ENCODE assay signal across 1 cellular context in the genomic region with DNA sequence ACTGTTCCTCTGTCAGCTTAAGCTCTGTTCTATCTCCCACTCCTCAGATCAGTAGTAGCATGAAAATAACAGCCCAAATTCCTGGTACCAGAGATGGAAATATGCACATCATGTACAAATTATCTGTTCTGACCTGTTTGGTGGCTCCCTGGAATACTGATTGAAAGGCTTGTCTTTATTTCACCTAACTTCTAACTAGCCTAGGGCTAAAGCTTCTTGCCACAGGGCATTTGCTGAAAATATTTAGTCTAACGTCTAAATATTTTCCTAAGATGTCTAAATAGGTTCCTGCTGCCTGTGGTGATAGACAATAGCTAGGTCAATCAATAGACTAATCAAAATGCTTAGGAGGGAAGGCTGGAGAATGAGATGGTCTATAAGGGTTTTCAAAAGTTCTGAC.
TF ChIP-seq lines count a peak whose summit lies in the region.

No MANE protein-coding gene starts in this region.

TF ChIP-seq in GM23338, 12 proteins besides CTCF, POLR2A, EP300 and RAD21:
- TF ChIP-seq, protein P1, sequence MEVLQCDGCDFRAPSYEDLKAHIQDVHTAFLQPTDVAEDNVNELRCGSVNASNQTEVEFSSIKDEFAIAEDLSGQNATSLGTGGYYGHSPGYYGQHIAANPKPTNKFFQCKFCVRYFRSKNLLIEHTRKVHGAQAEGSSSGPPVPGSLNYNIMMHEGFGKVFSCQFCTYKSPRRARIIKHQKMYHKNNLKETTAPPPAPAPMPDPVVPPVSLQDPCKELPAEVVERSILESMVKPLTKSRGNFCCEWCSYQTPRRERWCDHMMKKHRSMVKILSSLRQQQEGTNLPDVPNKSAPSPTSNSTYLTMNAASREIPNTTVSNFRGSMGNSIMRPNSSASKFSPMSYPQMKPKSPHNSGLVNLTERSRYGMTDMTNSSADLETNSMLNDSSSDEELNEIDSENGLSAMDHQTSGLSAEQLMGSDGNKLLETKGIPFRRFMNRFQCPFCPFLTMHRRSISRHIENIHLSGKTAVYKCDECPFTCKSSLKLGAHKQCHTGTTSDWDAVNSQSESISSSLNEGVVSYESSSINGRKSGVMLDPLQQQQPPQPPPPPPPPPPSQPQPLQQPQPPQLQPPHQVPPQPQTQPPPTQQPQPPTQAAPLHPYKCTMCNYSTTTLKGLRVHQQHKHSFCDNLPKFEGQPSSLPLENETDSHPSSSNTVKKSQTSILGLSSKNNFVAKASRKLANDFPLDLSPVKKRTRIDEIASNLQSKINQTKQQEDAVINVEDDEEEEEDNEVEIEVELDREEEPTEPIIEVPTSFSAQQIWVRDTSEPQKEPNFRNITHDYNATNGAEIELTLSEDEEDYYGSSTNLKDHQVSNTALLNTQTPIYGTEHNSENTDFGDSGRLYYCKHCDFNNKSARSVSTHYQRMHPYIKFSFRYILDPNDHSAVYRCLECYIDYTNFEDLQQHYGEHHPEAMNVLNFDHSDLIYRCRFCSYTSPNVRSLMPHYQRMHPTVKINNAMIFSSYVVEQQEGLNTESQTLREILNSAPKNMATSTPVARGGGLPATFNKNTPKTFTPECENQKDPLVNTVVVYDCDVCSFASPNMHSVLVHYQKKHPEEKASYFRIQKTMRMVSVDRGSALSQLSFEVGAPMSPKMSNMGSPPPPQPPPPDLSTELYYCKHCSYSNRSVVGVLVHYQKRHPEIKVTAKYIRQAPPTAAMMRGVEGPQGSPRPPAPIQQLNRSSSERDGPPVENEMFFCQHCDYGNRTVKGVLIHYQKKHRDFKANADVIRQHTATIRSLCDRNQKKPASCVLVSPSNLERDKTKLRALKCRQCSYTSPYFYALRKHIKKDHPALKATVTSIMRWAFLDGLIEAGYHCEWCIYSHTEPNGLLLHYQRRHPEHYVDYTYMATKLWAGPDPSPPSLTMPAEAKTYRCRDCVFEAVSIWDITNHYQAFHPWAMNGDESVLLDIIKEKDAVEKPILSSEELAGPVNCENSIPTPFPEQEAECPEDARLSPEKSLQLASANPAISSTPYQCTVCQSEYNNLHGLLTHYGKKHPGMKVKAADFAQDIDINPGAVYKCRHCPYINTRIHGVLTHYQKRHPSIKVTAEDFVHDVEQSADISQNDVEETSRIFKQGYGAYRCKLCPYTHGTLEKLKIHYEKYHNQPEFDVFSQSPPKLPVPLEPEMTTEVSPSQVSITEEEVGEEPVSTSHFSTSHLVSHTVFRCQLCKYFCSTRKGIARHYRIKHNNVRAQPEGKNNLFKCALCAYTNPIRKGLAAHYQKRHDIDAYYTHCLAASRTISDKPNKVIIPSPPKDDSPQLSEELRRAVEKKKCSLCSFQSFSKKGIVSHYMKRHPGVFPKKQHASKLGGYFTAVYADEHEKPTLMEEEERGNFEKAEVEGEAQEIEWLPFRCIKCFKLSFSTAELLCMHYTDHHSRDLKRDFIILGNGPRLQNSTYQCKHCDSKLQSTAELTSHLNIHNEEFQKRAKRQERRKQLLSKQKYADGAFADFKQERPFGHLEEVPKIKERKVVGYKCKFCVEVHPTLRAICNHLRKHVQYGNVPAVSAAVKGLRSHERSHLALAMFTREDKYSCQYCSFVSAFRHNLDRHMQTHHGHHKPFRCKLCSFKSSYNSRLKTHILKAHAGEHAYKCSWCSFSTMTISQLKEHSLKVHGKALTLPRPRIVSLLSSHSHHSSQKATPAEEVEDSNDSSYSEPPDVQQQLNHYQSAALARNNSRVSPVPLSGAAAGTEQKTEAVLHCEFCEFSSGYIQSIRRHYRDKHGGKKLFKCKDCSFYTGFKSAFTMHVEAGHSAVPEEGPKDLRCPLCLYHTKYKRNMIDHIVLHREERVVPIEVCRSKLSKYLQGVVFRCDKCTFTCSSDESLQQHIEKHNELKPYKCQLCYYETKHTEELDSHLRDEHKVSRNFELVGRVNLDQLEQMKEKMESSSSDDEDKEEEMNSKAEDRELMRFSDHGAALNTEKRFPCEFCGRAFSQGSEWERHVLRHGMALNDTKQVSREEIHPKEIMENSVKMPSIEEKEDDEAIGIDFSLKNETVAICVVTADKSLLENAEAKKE (CRISPR knock-in tag; IDR thresholded peaks at IDR 0.05): no peak
- TF ChIP-seq EZH2 (IDR thresholded peaks at IDR 0.05; ENCODE audit: low read depth, unreplicated experiment): no peak
TF ChIP-seq in GM23338: peak in this region for 0.
